ENCODE assay signal across 12 cellular contexts in the genomic region with DNA sequence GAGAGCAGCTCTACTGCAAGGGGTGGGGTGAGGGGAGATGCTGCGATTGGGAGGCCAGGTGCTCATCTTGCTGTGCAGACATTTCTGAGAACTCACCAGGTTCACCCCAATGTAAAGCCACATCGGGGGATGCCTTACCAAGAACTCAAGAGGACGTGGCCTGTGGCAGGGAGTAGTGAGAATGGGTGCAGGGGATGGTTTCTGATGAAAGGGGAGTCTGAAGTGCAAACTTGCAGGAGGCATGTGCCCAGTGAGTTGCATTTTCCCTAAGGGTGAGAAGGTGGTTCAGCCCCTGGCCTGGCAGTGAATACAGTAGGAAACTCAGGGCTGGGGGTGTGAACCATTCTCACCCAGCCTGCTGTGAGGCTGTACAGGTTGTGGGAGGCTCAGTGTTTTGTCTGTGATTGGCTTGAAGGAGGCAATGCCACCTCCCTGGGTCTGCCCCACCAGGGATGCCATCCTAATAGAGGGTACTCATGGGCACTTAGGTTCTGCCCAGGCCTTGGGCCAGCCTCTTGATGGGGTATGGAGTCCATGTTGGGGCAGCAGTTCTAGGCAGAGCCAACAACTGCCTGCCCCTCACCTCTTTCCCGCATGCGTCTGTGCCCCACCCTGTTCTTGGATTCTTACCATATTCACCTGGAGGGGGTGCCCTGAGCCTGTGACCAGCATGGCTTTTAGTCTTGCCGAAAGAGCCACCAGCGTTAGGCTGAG. TPM values are rescaled to one million over a fixed set of nuclear protein-coding genes. Genes with fewer than 3 reads are reported as not detected.
DNase-seq lines count a peak whose midpoint lies in the region; ATAC-seq and TF ChIP-seq lines count a peak whose summit lies in the region.
"Had no signal": no experiment of that assay in that cellular context is flagged by ENCODE, and none has a peak within 500 bp of the region (broad histone marks: within the 10 kb centered on the region; RNA-seq: fewer than 3 reads in every experiment).

No MANE protein-coding gene starts in this region.

- POLR2A ChIA-PET in activated CD4-positive, alpha-beta T cell treated with anti-CD3 and anti-CD28 coated beads for 36 hours (lab: Charles Lee) = interaction anchor here (7.5 to 10.9 kb wide), 3 partner anchors 15 to 40 kb away, joined by 213 to 267 read pairs (median 258); a partner anchor contains a TSS

- no peaks in the 10 kb centered on the region for H3K27me3 Mint-ChIP-seq in activated CD4-positive, alpha-beta T cell treated with anti-CD3 and anti-CD28 coated beads for 36 hours
- H3K27me3 Mint-ChIP-seq in stimulated activated naive CD8-positive, alpha-beta T cell treated with anti-CD3 and anti-CD28 coated beads, Interleukin-15, amount 100 ng/mL, for 72 hours = no peaks in the 10 kb centered on the region
- H3K27me3 Mint-ChIP-seq: naive B cell had no signal

- H3K36me3 Mint-ChIP-seq in activated CD4-positive, alpha-beta T cell treated with anti-CD3 and anti-CD28 coated beads for 36 hours (ENCODE audit: low read depth) = peaks cover 88% of the 10 kb centered on the region
- H3K36me3 Mint-ChIP-seq: naive B cell had no signal

- H3K36me3 ChIP-seq in spleen (peaks cover 0 to 67% (median 16%) of the 10 kb centered on the region in 6 donors), gastroesophageal sphincter (peaks cover 0 to 68% of the 10 kb centered on the region in 2 donors)

- H3K4me3 ChIP-seq in spleen (no peak overlapping the region), gastroesophageal sphincter (no peak overlapping the region)
- H3K4me3 ChIP-seq: hepatocyte had no signal

- H3K9me3 ChIP-seq in spleen (no peaks in the 10 kb centered on the region), gastroesophageal sphincter (no peaks in the 10 kb centered on the region)

- TF ChIP-seq EP300 in gastroesophageal sphincter (IDR thresholded peaks at IDR 0.05) = no peak

- peak overlapping the region; percentile 100 for H3K4me3 Mint-ChIP-seq in activated CD4-positive, alpha-beta T cell treated with anti-CD3 and anti-CD28 coated beads for 36 hours
- peak overlapping the region; percentile 99 to 100 for H3K4me3 Mint-ChIP-seq in stimulated activated naive CD8-positive, alpha-beta T cell treated with anti-CD3 and anti-CD28 coated beads, Interleukin-15, amount 100 ng/mL, for 72 hours

- H3K4me1 ChIP-seq in spleen (peaks cover 12 to 73% (median 52%) of the 10 kb centered on the region in 6 donors), gastroesophageal sphincter (peaks cover 0 to 36% (median 12%) of the 10 kb centered on the region in 3 donors)

- peak; percentile 90 for DNase-seq in activated CD4-positive, alpha-beta T cell treated with anti-CD3 and anti-CD28 coated beads for 36 hours
- DNase-seq in activated naive CD4-positive, alpha-beta T cell treated with Interleukin-2 at 50 U/mL for 16 hours = peak; percentile 80
- DNase-seq in spleen (no peak), A172 (ENCODE audit: low spot score) (no peak)
- peak; percentile 90 to 96 for DNase-seq in stimulated activated naive CD8-positive, alpha-beta T cell treated with anti-CD3 and anti-CD28 coated beads, Interleukin-15, amount 100 ng/mL, for 72 hours
- DNase-seq: dermis blood vessel endothelial cell, naive B cell, NCI-H1417 had no signal

- peak overlapping the region in 6 of 8 donors; percentile 1 to 93 (median 67) for H3K27ac ChIP-seq in spleen
- no peak overlapping the region for H3K27ac ChIP-seq in gastroesophageal sphincter
- H3K27ac ChIP-seq: hepatocyte had no signal

- ATAC-seq in activated CD4-positive, alpha-beta T cell treated with anti-CD3 and anti-CD28 coated beads for 36 hours = peak; percentile 54
- peak; percentile 78 for ATAC-seq in stimulated activated naive CD8-positive, alpha-beta T cell treated with anti-CD3 and anti-CD28 coated beads, Interleukin-15, amount 100 ng/mL, for 72 hours
- ATAC-seq in gastroesophageal sphincter (no peak), HG03039 (IDR thresholded peaks at IDR 0.05; ENCODE audit: unreplicated experiment) (no peak)
- ATAC-seq: HCT116 had no signal

- 65 to 77% (median 72%) methylated on average over 7 of the region's 7 CpGs for WGBS in spleen, 5 donors
- WGBS in gastroesophageal sphincter (ENCODE audit: low coverage in 1 of 2), 2 donors = 100% methylated on average over 1 of the region's 7 CpGs; no CpG with 5 or more reads in 1 of the 2 donors

- peaks cover 61% of the 10 kb centered on the region for H3K4me1 Mint-ChIP-seq in activated CD4-positive, alpha-beta T cell treated with anti-CD3 and anti-CD28 coated beads for 36 hours
- H3K4me1 Mint-ChIP-seq in stimulated activated naive CD8-positive, alpha-beta T cell treated with anti-CD3 and anti-CD28 coated beads, Interleukin-15, amount 100 ng/mL, for 72 hours = peaks cover 82% of the 10 kb centered on the region

- no peak for TF ChIP-seq POLR2A in spleen (IDR thresholded peaks at IDR 0.05)
- no peak for TF ChIP-seq POLR2A in gastroesophageal sphincter (IDR thresholded peaks at IDR 0.05)

- no peak for TF ChIP-seq CTCF in spleen (IDR thresholded peaks at IDR 0.05 in 8 of 11, conservative IDR thresholded peaks at IDR 0.05 in 3 of 11)
- no peak for TF ChIP-seq CTCF in gastroesophageal sphincter (IDR thresholded peaks at IDR 0.05)

- H3K27me3 ChIP-seq in spleen (replicated peaks in 1 of 7) (no peaks in the 10 kb centered on the region), gastroesophageal sphincter (no peaks in the 10 kb centered on the region)
- H3K27me3 ChIP-seq: hepatocyte had no signal

- CTCF ChIA-PET in activated CD4-positive, alpha-beta T cell treated with anti-CD3 and anti-CD28 coated beads for 36 hours (lab: Charles Lee) = interaction anchor here (0.7 to 19.8 kb wide), 6 partner anchors 10 to 799 kb away, joined by 3 to 647 read pairs (median 14); a partner anchor contains a TSS

- peak overlapping the region; percentile 97 for H3K27ac Mint-ChIP-seq in activated CD4-positive, alpha-beta T cell treated with anti-CD3 and anti-CD28 coated beads for 36 hours
- peak overlapping the region; percentile 94 to 98 for H3K27ac Mint-ChIP-seq in stimulated activated naive CD8-positive, alpha-beta T cell treated with anti-CD3 and anti-CD28 coated beads, Interleukin-15, amount 100 ng/mL, for 72 hours
- H3K27ac Mint-ChIP-seq: naive B cell had no signal

- intact Hi-C loops in activated CD4-positive, alpha-beta T cell treated with anti-CD3 and anti-CD28 coated beads for 36 hours (cut with DNase I, micrococcal nuclease) = loop anchor here (1.0 to 5.0 kb wide), 4 partner anchors 15 to 399 kb away; a partner anchor contains a TSS
- intact Hi-C loops in spleen (cut with DNase I; ENCODE audit: low total_unique reads) = no loop called here

- H3K9me3 Mint-ChIP-seq in activated CD4-positive, alpha-beta T cell treated with anti-CD3 and anti-CD28 coated beads for 36 hours (ENCODE audit: low read depth) = no peaks in the 10 kb centered on the region
- H3K9me3 Mint-ChIP-seq in stimulated activated naive CD8-positive, alpha-beta T cell treated with anti-CD3 and anti-CD28 coated beads, Interleukin-15, amount 100 ng/mL, for 72 hours = no peaks in the 10 kb centered on the region
- H3K9me3 Mint-ChIP-seq: naive B cell had no signal

RNA-seq across cellular contexts. Expression of a gene that starts 4.4 kb away (rescaled TPM):
- total RNA-seq in activated CD4-positive, alpha-beta T cell treated with anti-CD3 and anti-CD28 coated beads for 36 hours = 10 to 100 TPM; 61.6 to 77.7 TPM
- total RNA-seq in spleen (10 to 100 TPM in 6 of 7 donors, 1 to 10 TPM in 1; 7.6 to 22.5 (median 18.9) TPM), gastroesophageal sphincter (10 to 100 TPM in 3 of 4 donors, 1 to 10 TPM in 1; 6.4 to 11.7 (median 11.4) TPM)
- 10 to 100 TPM; 25.1 to 45.2 (median 41.1) TPM for polyA plus RNA-seq in spleen
- total RNA-seq in A172 (2014; rRNA removed; shearing (Covaris generic)) = 15.3 and 18.1 TPM in 2 replicates

RNA-seq across cellular contexts. Expression of a gene that starts 6.2 kb away (rescaled TPM):
- 10 to 100 TPM; 31.7 to 31.9 TPM for total RNA-seq in activated CD4-positive, alpha-beta T cell treated with anti-CD3 and anti-CD28 coated beads for 36 hours
- total RNA-seq in spleen (10 to 100 TPM in 1 of 7 donors, 1 to 10 TPM in 6; 3.2 to 12.2 (median 5.8) TPM), gastroesophageal sphincter (10 to 100 TPM in 3 of 4 donors, 1 to 10 TPM in 1; 9.7 to 42.8 (median 25.3) TPM)
- polyA plus RNA-seq in spleen = 1 to 10 TPM; 2.3 to 4.6 (median 3.5) TPM
- 0.43 TPM in 1 of 2 replicates, not detected in the other for total RNA-seq in A172 (2014; rRNA removed; shearing (Covaris generic))

RNA-seq across cellular contexts. Expression of a gene that starts 37.9 kb away (rescaled TPM):
- total RNA-seq in activated CD4-positive, alpha-beta T cell treated with anti-CD3 and anti-CD28 coated beads for 36 hours = 100 to 1,000 TPM; 265 to 269 TPM
- 10 to 100 TPM in 5 of 7 donors, 1 to 10 TPM in 2; 8.7 to 23.6 (median 14.0) TPM for total RNA-seq in spleen
- polyA plus RNA-seq in spleen = 1 to 10 TPM; 2.9 to 7.4 (median 6.7) TPM
- total RNA-seq in gastroesophageal sphincter = 1 to 10 TPM in 3 of 4 donors, under 1 TPM in 1; 0.99 to 9.3 (median 3.6) TPM
- 1.1 and 2.3 TPM in 2 replicates for total RNA-seq in A172 (2014; rRNA removed; shearing (Covaris generic))

RNA-seq across cellular contexts. Expression of a gene that starts 43.2 kb away (rescaled TPM):
- total RNA-seq in activated CD4-positive, alpha-beta T cell treated with anti-CD3 and anti-CD28 coated beads for 36 hours = 100 to 1,000 TPM; 178 to 218 TPM
- total RNA-seq in spleen = 10 to 100 TPM; 34.7 to 55.0 (median 44.9) TPM
- polyA plus RNA-seq in spleen = 10 to 100 TPM; 18.0 to 34.8 (median 18.9) TPM
- total RNA-seq in gastroesophageal sphincter = 10 to 100 TPM; 18.7 to 30.2 (median 22.4) TPM
- total RNA-seq in A172 (2014; rRNA removed; shearing (Covaris generic)) = 78.1 and 84.0 TPM in 2 replicates

Comparison
In these comparisons a context has a peak if more than half of its experiments do, and no peak if none do; other contexts are left out.
1. ATAC-seq: peak in activated CD4-positive, alpha-beta T cell treated with anti-CD3 and anti-CD28 coated beads for 36 hours (single experiment) and stimulated activated naive CD8-positive, alpha-beta T cell treated with anti-CD3 and anti-CD28 coated beads, Interleukin-15, amount 100 ng/mL, for 72 hours (single experiment); none in gastroesophageal sphincter (single experiment) and HG03039 (single experiment).
2. DNase-seq: peak in activated CD4-positive, alpha-beta T cell treated with anti-CD3 and anti-CD28 coated beads for 36 hours (single experiment), activated naive CD4-positive, alpha-beta T cell treated with Interleukin-2 at 50 U/mL for 16 hours (single experiment) and stimulated activated naive CD8-positive, alpha-beta T cell treated with anti-CD3 and anti-CD28 coated beads, Interleukin-15, amount 100 ng/mL, for 72 hours (2 of 2); none in spleen (single experiment) and A172 (single experiment).
3. H3K27ac ChIP-seq: peak in spleen (6 of 8); none in gastroesophageal sphincter (0 of 4).
4. RNA of a gene that starts 37.9 kb away (total RNA-seq): 265 to 269 TPM in activated CD4-positive, alpha-beta T cell treated with anti-CD3 and anti-CD28 coated beads for 36 hours; 8.7 to 23.6 TPM in spleen, 0.99 to 9.3 TPM in gastroesophageal sphincter and 1.1 to 2.3 TPM in A172; every median in the first group is over 10 times any median in the second.